In genomic region chr1:39657923-39658485, GRCh38 we compare ENCODE assay signal across 8 cellular contexts. TPM values are rescaled to one million over a fixed set of nuclear protein-coding genes. Genes with fewer than 3 reads are reported as not detected.
DNase-seq lines count a peak whose midpoint lies in the region; ATAC-seq and TF ChIP-seq lines count a peak whose summit lies in the region.

No MANE protein-coding gene starts in this region.

- no peak overlapping the region for H3K27ac ChIP-seq in MM.1S (ENCODE audit: low read length)
- no peak overlapping the region for H3K27ac ChIP-seq in SU-DHL-6 (ENCODE audit: low read depth, low read length)
- H3K27ac ChIP-seq in hepatocyte: peak overlapping the region; percentile 26

- TF ChIP-seq CTCF in MM.1S (IDR thresholded peaks at IDR 0.05; ENCODE audit: low read length): peak; percentile 95
- peak; percentile 86 for TF ChIP-seq CTCF in SU-DHL-6 (IDR thresholded peaks at IDR 0.05; ENCODE audit: insufficient read depth, low read length, poor library complexity, severe bottlenecking)
- TF ChIP-seq CTCF in hepatocyte (IDR thresholded peaks at IDR 0.05; ENCODE audit: poor library complexity): peak; percentile 73

- WGBS in hepatocyte (ENCODE audit: low lambda C conversion rate, missing lambda C conversion rate): 27% methylated on average over 6 of the region's 6 CpGs

- H3K36me3 ChIP-seq in MM.1S (replicated peaks; ENCODE audit: insufficient read depth, low read length): no peaks in the 10 kb centered on the region
- H3K36me3 ChIP-seq in SU-DHL-6 (ENCODE audit: low read length): no peaks in the 10 kb centered on the region
- H3K36me3 ChIP-seq in adipocyte (ENCODE audit: control insufficient read depth, insufficient read depth, low read length, severe bottlenecking): no peaks in the 10 kb centered on the region
- H3K36me3 ChIP-seq in hepatocyte (replicated peaks; ENCODE audit: insufficient read depth, low read depth): no peaks in the 10 kb centered on the region

- H3K9ac ChIP-seq in MM.1S (ENCODE audit: low read length) (no peak overlapping the region), SU-DHL-6 (ENCODE audit: low read length) (no peak overlapping the region), adipocyte (ENCODE audit: low read length) (no peak overlapping the region)

- H3K4me2 ChIP-seq in MM.1S (ENCODE audit: low read depth, low read length): peak overlapping the region; percentile 79
- H3K4me2 ChIP-seq in SU-DHL-6 (ENCODE audit: low read depth, low read length, poor library complexity, severe bottlenecking): no peak overlapping the region
- no peak overlapping the region for H3K4me2 ChIP-seq in hepatocyte

- peak overlapping the region; percentile 29; the same call in 1 of the 2 replicates for H3K4me3 ChIP-seq in MM.1S (ENCODE audit: low read length)
- H3K4me3 ChIP-seq in SU-DHL-6 (ENCODE audit: insufficient read depth, low read length, poor library complexity, severe bottlenecking): no peak overlapping the region
- H3K4me3 ChIP-seq in adipocyte (ENCODE audit: low read length): no peak overlapping the region
- H3K4me3 ChIP-seq in hepatocyte: no peak overlapping the region

- DNase-seq in DMS79 treated with DMSO at 0.1 percent for 48 hours (lab: John Stamatoyannopoulos, UW) (peak; percentile 14), DMS79 (lab: John Stamatoyannopoulos, UW) (no peak), MM.1S (peak; percentile 78), adipocyte (ENCODE audit: low read depth) (peak; percentile 67), hepatocyte (ENCODE audit: low spot score) (peak; percentile 82)
- peak; percentile 29 to 64 for DNase-seq in stimulated activated CD4-positive, alpha-beta T cell treated with anti-CD3 and anti-CD28 coated beads, Interleukin-12 subunit alpha, Interleukin-12 subunit beta, amount 100 ng/mL, for 24 hours (ENCODE audit: low read depth in 2 of 2)

- H3K4me1 ChIP-seq in MM.1S (ENCODE audit: low read length) (peaks cover 15% of the 10 kb centered on the region), adipocyte (ENCODE audit: control insufficient read depth, insufficient read depth, low read length) (peaks cover 11% of the 10 kb centered on the region), hepatocyte (ENCODE audit: insufficient read depth) (no peaks in the 10 kb centered on the region)

- H3K79me2 ChIP-seq in MM.1S (ENCODE audit: low read length) (no peaks in the 10 kb centered on the region), SU-DHL-6 (ENCODE audit: insufficient read depth, low read length) (no peaks in the 10 kb centered on the region), hepatocyte (no peaks in the 10 kb centered on the region)

- peak overlapping the region; percentile 98 for H2AFZ ChIP-seq in MM.1S (ENCODE audit: low read length)
- H2AFZ ChIP-seq in SU-DHL-6 (ENCODE audit: low read depth, low read length, severe bottlenecking): peak overlapping the region; percentile 50
- H2AFZ ChIP-seq in hepatocyte: no peak overlapping the region

- no peaks in the 10 kb centered on the region for H3K27me3 ChIP-seq in MM.1S (replicated peaks; ENCODE audit: insufficient read depth, low read length)
- H3K27me3 ChIP-seq in SU-DHL-6 (ENCODE audit: low read length): no peaks in the 10 kb centered on the region
- peaks cover 58% of the 10 kb centered on the region for H3K27me3 ChIP-seq in adipocyte (replicated peaks; ENCODE audit: control insufficient read depth, insufficient read depth, low read length)
- no peaks in the 10 kb centered on the region for H3K27me3 ChIP-seq in hepatocyte

- H4K20me1 ChIP-seq in MM.1S (ENCODE audit: insufficient read depth, low read length) (no peaks in the 10 kb centered on the region), SU-DHL-6 (ENCODE audit: low read depth, low read length) (no peaks in the 10 kb centered on the region), hepatocyte (ENCODE audit: insufficient read depth, poor library complexity, severe bottlenecking) (no peaks in the 10 kb centered on the region)

- no peaks in the 10 kb centered on the region for H3K9me3 ChIP-seq in MM.1S (replicated peaks; ENCODE audit: insufficient read depth, low read length)
- H3K9me3 ChIP-seq in SU-DHL-6 (ENCODE audit: insufficient read depth, low read length): no peaks in the 10 kb centered on the region
- no peaks in the 10 kb centered on the region for H3K9me3 ChIP-seq in adipocyte (ENCODE audit: control insufficient read depth, low read length)
- no peaks in the 10 kb centered on the region for H3K9me3 ChIP-seq in hepatocyte (ENCODE audit: low read depth)

- ATAC-seq in GM21381 (IDR thresholded peaks at IDR 0.05; ENCODE audit: unreplicated experiment): no peak

- no peaks in the 10 kb centered on the region for H3F3A ChIP-seq in MM.1S (ENCODE audit: insufficient read depth, low read length)
- H3F3A ChIP-seq in SU-DHL-6 (ENCODE audit: insufficient read depth): no peaks in the 10 kb centered on the region

- H3K9me2 ChIP-seq in MM.1S (replicated peaks; ENCODE audit: insufficient read depth, low read length): no peaks in the 10 kb centered on the region
- no peaks in the 10 kb centered on the region for H3K9me2 ChIP-seq in SU-DHL-6 (replicated peaks; ENCODE audit: insufficient read depth, low read length)
- H3K9me2 ChIP-seq in hepatocyte (replicated peaks; ENCODE audit: insufficient read depth): no peaks in the 10 kb centered on the region

RNA-seq across cellular contexts. Expression of gene NT5C1A, which starts 13.9 kb away (rescaled TPM):
- total RNA-seq in hepatocyte: 2.1 and 5.1 TPM in 2 replicates
- polyA plus RNA-seq in hepatocyte: 1.0 and 1.8 TPM in 2 replicates

RNA-seq across cellular contexts. Expression of gene HEYL, which starts 18.6 kb away (rescaled TPM):
- total RNA-seq in hepatocyte: 9.0 and 10.9 TPM in 2 replicates
- polyA plus RNA-seq in hepatocyte: 17.9 and 24.8 TPM in 2 replicates

RNA-seq across cellular contexts. Expression of gene HPCAL4, which starts 33.2 kb away (rescaled TPM):
- 14.2 and 15.8 TPM in 2 replicates for total RNA-seq in hepatocyte
- 12.6 and 13.8 TPM in 2 replicates for polyA plus RNA-seq in hepatocyte
